Comparison of ENCODE assay signal across 9 cellular contexts in genomic region chr11:73360743-73361369, GRCh38. TPM values are rescaled to one million over a fixed set of nuclear protein-coding genes. Genes with fewer than 3 reads are reported as not detected.
"Had no signal": no experiment of that assay in that cellular context is flagged by ENCODE, and none has a peak within 500 bp of the region (broad histone marks: within the 10 kb centered on the region; RNA-seq: fewer than 3 reads in every experiment).

No MANE protein-coding gene starts in this region.

- H3K9me3 Mint-ChIP-seq: activated CD4-positive, alpha-beta T cell treated with anti-CD3 and anti-CD28 coated beads, Interleukin-2, amount 10 ng/mL, durations not matched to agents 7 days and 5 days; activated T-helper 17 cell treated with anti-CD3 and anti-CD28 coated beads, Interleukin-2, amount 50 U/mL, for 72 hours; dendritic cell treated with granulocyte-macrophage colony-stimulating factor and Interleukin-4, amounts not matched to agents 40 ng/mL and 50 ng/mL, for 4 days; natural killer cell treated with Interleukin-12 subunit alpha and Interleukin-12 subunit beta and Interleukin-15 and Interleukin-18, amount 100 ng/mL, for 72 hours; T-helper 2 cell treated with Interferon-gamma antibody and Interleukin-4, amounts not matched to agents 5 μg/mL and 100 μg/mL, for 36 hours; type B pancreatic cell had no signal

- H3K27ac Mint-ChIP-seq: activated CD4-positive, alpha-beta T cell treated with anti-CD3 and anti-CD28 coated beads, Interleukin-2, amount 10 ng/mL, durations not matched to agents 7 days and 5 days; activated T-helper 17 cell treated with anti-CD3 and anti-CD28 coated beads, Interleukin-2, amount 50 U/mL, for 72 hours; dendritic cell treated with granulocyte-macrophage colony-stimulating factor and Interleukin-4, amounts not matched to agents 40 ng/mL and 50 ng/mL, for 4 days; natural killer cell treated with Interleukin-12 subunit alpha and Interleukin-12 subunit beta and Interleukin-15 and Interleukin-18, amount 100 ng/mL, for 72 hours; T-helper 2 cell treated with Interferon-gamma antibody and Interleukin-4, amounts not matched to agents 5 μg/mL and 100 μg/mL, for 36 hours; type B pancreatic cell had no signal

- H3K4me3 Mint-ChIP-seq: activated CD4-positive, alpha-beta T cell treated with anti-CD3 and anti-CD28 coated beads, Interleukin-2, amount 10 ng/mL, durations not matched to agents 7 days and 5 days; activated T-helper 17 cell treated with anti-CD3 and anti-CD28 coated beads, Interleukin-2, amount 50 U/mL, for 72 hours; dendritic cell treated with granulocyte-macrophage colony-stimulating factor and Interleukin-4, amounts not matched to agents 40 ng/mL and 50 ng/mL, for 4 days; natural killer cell treated with Interleukin-12 subunit alpha and Interleukin-12 subunit beta and Interleukin-15 and Interleukin-18, amount 100 ng/mL, for 72 hours; T-helper 2 cell treated with Interferon-gamma antibody and Interleukin-4, amounts not matched to agents 5 μg/mL and 100 μg/mL, for 36 hours; type B pancreatic cell had no signal

- DNase-seq: activated CD8-positive, alpha-beta memory T cell treated with anti-CD3 and anti-CD28 coated beads for 24 hours; effector memory CD4-positive, alpha-beta T cell; mesenchymal stem cell had no signal

- ATAC-seq: activated T-helper 17 cell treated with anti-CD3 and anti-CD28 coated beads, Interleukin-2, amount 50 U/mL, for 72 hours; natural killer cell treated with Interleukin-12 subunit alpha and Interleukin-12 subunit beta and Interleukin-15 and Interleukin-18, amount 100 ng/mL, for 72 hours had no signal

- H3K27me3 Mint-ChIP-seq: activated CD4-positive, alpha-beta T cell treated with anti-CD3 and anti-CD28 coated beads, Interleukin-2, amount 10 ng/mL, durations not matched to agents 7 days and 5 days; activated T-helper 17 cell treated with anti-CD3 and anti-CD28 coated beads, Interleukin-2, amount 50 U/mL, for 72 hours; dendritic cell treated with granulocyte-macrophage colony-stimulating factor and Interleukin-4, amounts not matched to agents 40 ng/mL and 50 ng/mL, for 4 days; natural killer cell treated with Interleukin-12 subunit alpha and Interleukin-12 subunit beta and Interleukin-15 and Interleukin-18, amount 100 ng/mL, for 72 hours; type B pancreatic cell had no signal

- H3K36me3 Mint-ChIP-seq: natural killer cell treated with Interleukin-12 subunit alpha and Interleukin-12 subunit beta and Interleukin-15 and Interleukin-18, amount 100 ng/mL, for 72 hours had no signal

RNA-seq across cellular contexts. Expression of gene ARHGEF17, which starts 52.8 kb away (rescaled TPM):
- total RNA-seq: activated CD4-positive, alpha-beta T cell treated with anti-CD3 and anti-CD28 coated beads, Interleukin-2, amount 10 ng/mL, durations not matched to agents 7 days and 5 days had no signal
